ENCODE assay signal across 28 cellular contexts in the genomic region with DNA sequence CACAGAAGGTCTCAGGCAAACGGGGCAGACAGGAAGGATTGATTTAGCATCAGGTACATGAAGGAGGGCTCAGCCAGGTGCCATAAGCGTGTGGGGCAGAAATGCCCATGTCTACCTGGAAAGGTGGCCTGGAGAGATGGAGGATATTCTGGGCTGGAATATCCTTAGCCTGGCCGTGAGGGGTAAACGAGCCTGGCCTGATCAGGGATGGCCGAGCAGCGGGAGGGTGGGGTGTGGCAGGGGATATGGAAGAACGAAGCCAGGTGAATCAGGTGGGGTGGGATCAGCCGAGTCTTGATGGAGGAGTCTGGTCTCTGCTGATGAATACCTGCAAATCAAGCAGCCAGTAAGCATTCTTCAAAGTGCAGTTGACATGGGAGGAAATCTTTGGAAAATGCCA. TPM values are rescaled to one million over a fixed set of nuclear protein-coding genes. Genes with fewer than 3 reads are reported as not detected.
"Had no signal": no experiment of that assay in that cellular context is flagged by ENCODE, and none has a peak within 500 bp of the region (broad histone marks: within the 10 kb centered on the region; RNA-seq: fewer than 3 reads in every experiment).

No MANE protein-coding gene starts in this region.

- H3K4me1 ChIP-seq: adrenal gland, body of pancreas, SJCRH30 had no signal

- H3K36me3 ChIP-seq: adrenal gland, SJCRH30, WERI-Rb-1 had no signal

- H3K27me3 Mint-ChIP-seq: activated T-cell treated with anti-CD3 and anti-CD28 coated beads, Interleukin-2, amount 50 U/mL, for 24 hours had no signal

- H3K27ac ChIP-seq: adrenal gland, body of pancreas, SJCRH30, SK-N-MC, WERI-Rb-1 had no signal

- H3K9me3 ChIP-seq: adrenal gland, body of pancreas had no signal

- H3K4me3 Mint-ChIP-seq: activated CD4-positive, alpha-beta memory T cell treated with anti-CD3 and anti-CD28 coated beads, Interleukin-2, amount 10 ng/mL, durations not matched to agents 7 days and 5 days; activated CD8-positive, alpha-beta memory T cell treated with anti-CD3 and anti-CD28 coated beads, Interleukin-2, amount 10 ng/mL, durations not matched to agents 7 days and 5 days; activated naive CD4-positive, alpha-beta T cell treated with anti-CD3 and anti-CD28 coated beads for 36 hours; activated T-cell treated with anti-CD3 and anti-CD28 coated beads, Interleukin-2, amount 50 U/mL, for 24 hours; activated T-helper 1 cell treated with anti-CD3 and anti-CD28 coated beads, Interleukin-12 subunit alpha, Interleukin-12 subunit beta, Interleukin-2, Interleukin-4 antibody, amounts not matched to agents 30 ng/mL and 10 ng/mL and 1 ng/mL, durations not matched to agents 14 hours and 24 hours and 36 hours had no signal

- H3K27me3 ChIP-seq: adrenal gland, body of pancreas had no signal

- H3K4me3 ChIP-seq: adrenal gland, body of pancreas, SJCRH30, SK-N-MC had no signal

- H3K9me3 Mint-ChIP-seq: activated CD4-positive, alpha-beta memory T cell treated with anti-CD3 and anti-CD28 coated beads, Interleukin-2, amount 10 ng/mL, durations not matched to agents 7 days and 5 days; activated naive CD4-positive, alpha-beta T cell treated with anti-CD3 and anti-CD28 coated beads, Interleukin-2, amount 50 U/mL, for 72 hours; activated T-helper 1 cell treated with anti-CD3 and anti-CD28 coated beads, Interleukin-12 subunit alpha, Interleukin-12 subunit beta, Interleukin-2, Interleukin-4 antibody, amounts not matched to agents 30 ng/mL and 10 ng/mL and 1 ng/mL, durations not matched to agents 14 hours and 24 hours and 36 hours had no signal

- H3K27ac Mint-ChIP-seq: activated CD4-positive, alpha-beta memory T cell treated with anti-CD3 and anti-CD28 coated beads, Interleukin-2, amount 10 ng/mL, durations not matched to agents 7 days and 5 days; activated CD8-positive, alpha-beta memory T cell treated with anti-CD3 and anti-CD28 coated beads, Interleukin-2, amount 10 ng/mL, durations not matched to agents 7 days and 5 days; activated naive CD4-positive, alpha-beta T cell treated with anti-CD3 and anti-CD28 coated beads for 36 hours; activated naive CD4-positive, alpha-beta T cell treated with anti-CD3 and anti-CD28 coated beads, Interleukin-2, amount 50 U/mL, for 72 hours; activated T-cell treated with anti-CD3 and anti-CD28 coated beads, Interleukin-2, amount 50 U/mL, for 24 hours; activated T-helper 1 cell treated with anti-CD3 and anti-CD28 coated beads, Interleukin-12 subunit alpha, Interleukin-12 subunit beta, Interleukin-2, Interleukin-4 antibody, amounts not matched to agents 30 ng/mL and 10 ng/mL and 1 ng/mL, durations not matched to agents 14 hours and 24 hours and 36 hours had no signal

- DNase-seq: activated CD4-positive, alpha-beta memory T cell treated with anti-CD3 and anti-CD28 coated beads, Interleukin-2, amount 10 ng/mL, durations not matched to agents 7 days and 5 days; activated CD4-positive, alpha-beta T cell treated with anti-CD3 and anti-CD28 coated beads for 1 hour; activated CD4-positive, alpha-beta T cell treated with anti-CD3 and anti-CD28 coated beads for 48 hours; activated CD4-positive, CD25-positive, alpha-beta regulatory T cell; activated CD8-positive, alpha-beta memory T cell treated with anti-CD3 and anti-CD28 coated beads, Interleukin-2, amount 10 ng/mL, durations not matched to agents 7 days and 5 days; activated gamma-delta T cell treated with Interleukin-2 at 50 U/mL for 16 hours; activated naive CD4-positive, alpha-beta T cell treated with anti-CD3 and anti-CD28 coated beads for 36 hours; activated T-cell treated with anti-CD3 and anti-CD28 coated beads, Interleukin-2, amount 50 U/mL, for 24 hours; body of pancreas; Kasumi-1; KG1; MM.1S; MV-4-11; NCI-H1092; NCI-H1436 treated with DMSO at 0.1 percent for 48 hours; NCI-H1694 treated with DMSO at 0.1 percent for 48 hours; NCI-H524 treated with DMSO at 0.1 percent for 48 hours; SHP77; SJCRH30; T1000; WERI-Rb-1 had no signal

- H3K4me1 Mint-ChIP-seq: activated CD4-positive, alpha-beta memory T cell treated with anti-CD3 and anti-CD28 coated beads, Interleukin-2, amount 10 ng/mL, durations not matched to agents 7 days and 5 days; activated CD8-positive, alpha-beta memory T cell treated with anti-CD3 and anti-CD28 coated beads, Interleukin-2, amount 10 ng/mL, durations not matched to agents 7 days and 5 days had no signal

RNA-seq across cellular contexts. Expression of gene TTC22, which starts 35.5 kb away (rescaled TPM):
- total RNA-seq: astrocyte, NCI-H460, RPMI7951, SJCRH30 had no signal
